Comparison of ENCODE assay signal across 20 cellular contexts in the genomic region with DNA sequence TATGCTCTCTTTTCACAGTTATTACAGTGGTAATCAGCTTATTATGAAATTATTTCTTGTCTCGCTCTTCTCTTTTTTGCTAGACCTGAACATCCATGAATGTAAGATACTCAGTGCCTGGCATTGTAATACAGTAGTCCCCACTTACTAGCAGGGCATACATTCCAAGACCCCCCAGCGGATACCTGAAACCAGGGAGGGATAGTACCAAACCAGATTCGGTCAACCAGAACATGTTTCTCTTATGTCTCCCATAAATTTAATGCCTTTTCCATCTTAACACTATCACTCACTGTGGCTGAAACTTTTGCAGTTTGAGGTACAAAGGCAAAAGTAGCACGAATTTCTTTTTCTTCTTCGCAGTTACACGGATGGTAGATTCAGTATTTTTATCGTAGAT. TPM values are rescaled to one million over a fixed set of nuclear protein-coding genes. Genes with fewer than 3 reads are reported as not detected.
DNase-seq lines count a peak whose midpoint lies in the region; ATAC-seq and TF ChIP-seq lines count a peak whose summit lies in the region.
"Had no signal": no experiment of that assay in that cellular context is flagged by ENCODE, and none has a peak within 500 bp of the region (broad histone marks: within the 10 kb centered on the region; RNA-seq: fewer than 3 reads in every experiment).

No MANE protein-coding gene starts in this region.

- DNase-seq in MCF 10A (ENCODE audit: unreplicated experiment) (no peak), breast epithelium (ENCODE audit: low spot score in 2 of 2) (no peak), MM.1S (no peak), fibroblast of lung (ENCODE audit: low read depth in 2 of 2) (no peak), NCI-H2227 (lab: John Stamatoyannopoulos, UW; ENCODE audit: unreplicated experiment) (no peak), H4 (ENCODE audit: low spot score) (no peak), DMS 273 treated with DMSO at 0.1 percent for 48 hours (lab: John Stamatoyannopoulos, UW) (no peak)
- DNase-seq in stimulated activated naive CD8-positive, alpha-beta T cell treated with anti-CD3 and anti-CD28 coated beads, Interleukin-15, amount 100 ng/mL, for 72 hours, result no peak
- DNase-seq: activated CD4-positive, alpha-beta T cell treated with anti-CD3 and anti-CD28 coated beads, Interleukin-2, amount 50 U/mL, for 1 hour; CD4-positive, alpha-beta memory T cell; DND-41; esophagus squamous epithelium; heart left ventricle; NCI-H2107; NCI-H69; Peyer's patch; stimulated activated naive CD4-positive, alpha-beta T cell treated with Interleukin-2 at 50 U/mL for 16 hours had no signal

- H3K27ac ChIP-seq in breast epithelium (no peak overlapping the region), MM.1S (ENCODE audit: low read length) (peak overlapping the region; percentile 2; the same call in 1 of the 2 replicates), fibroblast of lung (ENCODE audit: insufficient read depth, low read length) (peak overlapping the region; percentile 54)
- H3K27ac ChIP-seq: Peyer's patch had no signal

- H3K27me3 Mint-ChIP-seq in MCF 10A (ENCODE audit: insufficient read depth, unreplicated experiment), result no peaks in the 10 kb centered on the region
- no peaks in the 10 kb centered on the region for H3K27me3 Mint-ChIP-seq in stimulated activated naive CD8-positive, alpha-beta T cell treated with anti-CD3 and anti-CD28 coated beads, Interleukin-15, amount 100 ng/mL, for 72 hours
- H3K27me3 Mint-ChIP-seq: CD4-positive, alpha-beta memory T cell had no signal

- no peak overlapping the region for H2AFZ ChIP-seq in MM.1S (ENCODE audit: low read length)
- no peak overlapping the region for H2AFZ ChIP-seq in fibroblast of lung (ENCODE audit: low read length)

- POLR2A ChIA-PET in MCF 10A (lab: Yijun Ruan, JAX), result interaction anchor here (1.5 kb wide), 1 partner anchor 8 kb away, joined by 4 read pairs; no protein-coding TSS in a partner anchor

- peak overlapping the region; percentile 5; the same call in 1 of the 2 replicates for H3K4me2 ChIP-seq in MM.1S (ENCODE audit: low read depth, low read length)
- no peak overlapping the region for H3K4me2 ChIP-seq in fibroblast of lung (ENCODE audit: extremely low read depth, insufficient read depth, low read length)

- no peak for ATAC-seq in stimulated activated naive CD8-positive, alpha-beta T cell treated with anti-CD3 and anti-CD28 coated beads, Interleukin-15, amount 100 ng/mL, for 72 hours

- H3K4me1 ChIP-seq in breast epithelium (no peaks in the 10 kb centered on the region), MM.1S (ENCODE audit: low read length) (peaks cover 12% of the 10 kb centered on the region), fibroblast of lung (ENCODE audit: control insufficient read depth, extremely low read depth, insufficient read depth, low read length) (no peaks in the 10 kb centered on the region)

- TF ChIP-seq CTCF in MCF 10A (IDR thresholded peaks at IDR 0.05; ENCODE audit: unreplicated experiment), result no peak
- no peak for TF ChIP-seq CTCF in breast epithelium (IDR thresholded peaks at IDR 0.05)
- TF ChIP-seq CTCF in MM.1S (IDR thresholded peaks at IDR 0.05; ENCODE audit: low read length), result no peak
- no peak for TF ChIP-seq CTCF in fibroblast of lung (conservative IDR thresholded peaks at IDR 0.05 in 1 of 2, IDR thresholded peaks at IDR 0.05 in 1 of 2; ENCODE audit: low read depth in 1 of 2, low read length in 2 of 2)

- no peaks in the 10 kb centered on the region for H3K9me2 ChIP-seq in MM.1S (replicated peaks; ENCODE audit: insufficient read depth, low read length)

- H3K36me3 Mint-ChIP-seq in MCF 10A (ENCODE audit: insufficient read depth, unreplicated experiment), result peaks cover 70% of the 10 kb centered on the region

- peak overlapping the region; percentile 69 for H3K27ac Mint-ChIP-seq in MCF 10A (ENCODE audit: low read depth, unreplicated experiment)
- no peak overlapping the region for H3K27ac Mint-ChIP-seq in stimulated activated naive CD8-positive, alpha-beta T cell treated with anti-CD3 and anti-CD28 coated beads, Interleukin-15, amount 100 ng/mL, for 72 hours
- H3K27ac Mint-ChIP-seq: activated naive CD4-positive, alpha-beta T cell treated with anti-CD3 and anti-CD28 coated beads, Interleukin-2, amount 50 U/mL, for 72 hours; nephron had no signal

- peaks cover 22% of the 10 kb centered on the region for H3K4me1 Mint-ChIP-seq in MCF 10A (ENCODE audit: insufficient read depth, unreplicated experiment)
- H3K4me1 Mint-ChIP-seq in stimulated activated naive CD8-positive, alpha-beta T cell treated with anti-CD3 and anti-CD28 coated beads, Interleukin-15, amount 100 ng/mL, for 72 hours, result peaks cover 15% of the 10 kb centered on the region
- H3K4me1 Mint-ChIP-seq: nephron had no signal

- H3K4me3 ChIP-seq in breast epithelium (no peak overlapping the region), MM.1S (ENCODE audit: low read length) (no peak overlapping the region), fibroblast of lung (replicated peaks in 1 of 4; ENCODE audit: control extremely low read depth in 1 of 4, insufficient read depth in 1 of 4, low read depth in 3 of 4, low read length in 4 of 4) (no peak overlapping the region)
- H3K4me3 ChIP-seq: cardiac muscle cell, esophagus squamous epithelium, heart left ventricle, Peyer's patch had no signal

- intact Hi-C loops in MCF 10A (cut with micrococcal nuclease) (no loop called here), breast epithelium (cut with DNase I; ENCODE audit: low total_unique reads) (no loop called here)

- BruUV-seq in MCF 10A (replicated peaks; lab: Mats Ljungman, UMichigan), result no TSS peak

- CTCF ChIA-PET in MCF 10A (lab: Yijun Ruan, JAX), result interaction anchor here (1.3 kb wide), 1 partner anchor 27 kb away, joined by 3 read pairs; no protein-coding TSS in a partner anchor

- H3K9me3 ChIP-seq in breast epithelium, result peaks cover 0 to 12% of the 10 kb centered on the region in 2 donors
- no peaks in the 10 kb centered on the region for H3K9me3 ChIP-seq in MM.1S (replicated peaks; ENCODE audit: insufficient read depth, low read length)
- no peaks in the 10 kb centered on the region for H3K9me3 ChIP-seq in fibroblast of lung (ENCODE audit: control insufficient read depth, insufficient read depth, low read depth, low read length)

- H3K79me2 ChIP-seq in MM.1S (ENCODE audit: low read length) (peaks cover 6% of the 10 kb centered on the region; the same call in 1 of the 2 replicates), fibroblast of lung (ENCODE audit: control insufficient read depth, insufficient read depth, low read length) (no peaks in the 10 kb centered on the region)

- H3K4me3 Mint-ChIP-seq in MCF 10A (ENCODE audit: unreplicated experiment), result no peak overlapping the region
- no peak overlapping the region for H3K4me3 Mint-ChIP-seq in stimulated activated naive CD8-positive, alpha-beta T cell treated with anti-CD3 and anti-CD28 coated beads, Interleukin-15, amount 100 ng/mL, for 72 hours
- H3K4me3 Mint-ChIP-seq: nephron had no signal

- H3K9me3 Mint-ChIP-seq in MCF 10A (ENCODE audit: unreplicated experiment), result peaks cover 28% of the 10 kb centered on the region
- H3K9me3 Mint-ChIP-seq in stimulated activated naive CD8-positive, alpha-beta T cell treated with anti-CD3 and anti-CD28 coated beads, Interleukin-15, amount 100 ng/mL, for 72 hours, result peaks cover 6 to 13% of the 10 kb centered on the region in 2 donors

- TF ChIP-seq POLR2A in breast epithelium (IDR thresholded peaks at IDR 0.05), result no peak

- H3K36me3 ChIP-seq in breast epithelium, result no peaks in the 10 kb centered on the region
- H3K36me3 ChIP-seq in MM.1S (replicated peaks; ENCODE audit: insufficient read depth, low read length), result peaks cover 4% of the 10 kb centered on the region; the same call in 1 of the 2 replicates
- peaks cover 2% of the 10 kb centered on the region for H3K36me3 ChIP-seq in fibroblast of lung (ENCODE audit: control insufficient read depth, insufficient read depth, low read length)

- peaks cover 11% of the 10 kb centered on the region; the same call in 1 of the 2 replicates for H3F3A ChIP-seq in MM.1S (ENCODE audit: insufficient read depth, low read length)

- H3K27me3 ChIP-seq in breast epithelium, result no peaks in the 10 kb centered on the region
- no peaks in the 10 kb centered on the region for H3K27me3 ChIP-seq in MM.1S (replicated peaks; ENCODE audit: insufficient read depth, low read length)
- H3K27me3 ChIP-seq in fibroblast of lung (ENCODE audit: control insufficient read depth, insufficient read depth, low read length), result no peaks in the 10 kb centered on the region
- H3K27me3 ChIP-seq: cardiac muscle cell, esophagus squamous epithelium, heart left ventricle, Peyer's patch had no signal

- H3K9ac ChIP-seq in MM.1S (ENCODE audit: low read length) (no peak overlapping the region), fibroblast of lung (ENCODE audit: insufficient read depth, low read length) (no peak overlapping the region)

- H4K20me1 ChIP-seq in MM.1S (ENCODE audit: insufficient read depth, low read length) (no peaks in the 10 kb centered on the region; the same call in 1 of the 2 replicates), fibroblast of lung (ENCODE audit: control insufficient read depth, extremely low read depth, insufficient read depth, low read length) (no peaks in the 10 kb centered on the region)

RNA-seq across cellular contexts. Expression of gene B3GALT2, which starts 24.6 kb away (rescaled TPM):
- not detected in 2 replicates for total RNA-seq in MCF 10A (2022)
- total RNA-seq in breast epithelium, result under 1 TPM; 0.29 to 0.33 (median 0.32) TPM
- under 0.01 and 1.3 TPM in 2 replicates for total RNA-seq in fibroblast of lung
- polyA plus RNA-seq in fibroblast of lung, result 4.3 and 46.2 TPM in 2 replicates
- polyA plus RNA-seq in fibroblast of lung (2012), result 2.7 and 27.5 TPM in 2 replicates
- polyA minus RNA-seq in fibroblast of lung (ENCODE audit: low replicate concordance), result 0.11 and 3.6 TPM in 2 replicates
- total RNA-seq in H4 (2014; rRNA removed; shearing (Covaris generic)), result 0.99 and 2.3 TPM in 2 replicates
- total RNA-seq: activated naive CD4-positive, alpha-beta T cell treated with anti-CD3 and anti-CD28 coated beads, Interleukin-2, amount 50 U/mL, for 72 hours had no signal

Comparison
In these comparisons a context has a peak if more than half of its experiments do, and no peak if none do; other contexts are left out.
1. H3K27ac ChIP-seq: peak in MM.1S (single experiment) and fibroblast of lung (single experiment); none in breast epithelium (0 of 2).